15 cellular contexts compared by ENCODE assay signal in the genomic region with DNA sequence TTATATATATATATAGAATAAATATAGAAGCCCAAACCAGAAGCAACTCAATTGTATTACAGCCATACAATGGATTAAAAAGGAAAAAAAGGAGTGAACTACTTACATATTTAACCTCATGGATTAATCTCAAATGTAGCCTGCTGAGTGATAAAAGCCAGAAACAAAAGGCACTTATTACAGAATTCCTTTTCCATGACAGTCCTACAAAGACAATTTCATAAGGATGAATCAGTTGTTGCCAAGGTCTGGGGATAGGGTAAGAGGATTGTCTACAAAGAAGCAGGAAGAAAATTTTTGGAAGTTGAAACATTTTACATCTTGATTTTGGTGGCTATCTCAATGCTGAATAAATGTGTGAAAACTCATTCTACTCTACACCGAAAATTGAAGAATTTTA.
"Had no signal": no experiment of that assay in that cellular context is flagged by ENCODE, and none has a peak within 500 bp of the region (broad histone marks: within the 10 kb centered on the region; RNA-seq: fewer than 3 reads in every experiment).

No MANE protein-coding gene starts in this region.

- ATAC-seq: activated CD4-positive, CD25-positive, alpha-beta regulatory T cell treated with anti-CD3 and anti-CD28 coated beads, Interleukin-2, amount 50 U/mL, for 24 hours; stimulated activated naive B cell treated with anti-CD40 and anti-IgM and Interleukin-4, amounts not matched to agents 10 μg/mL and 1 μg/mL and 100 μg/mL, for 72 hours had no signal

- H3K9me3 ChIP-seq: esophagus muscularis mucosa, spleen, transverse colon had no signal

- H3K27ac ChIP-seq: esophagus muscularis mucosa, hepatocyte, neural progenitor cell, parathyroid adenoma, spleen, transverse colon had no signal

- H2AFZ ChIP-seq: hepatocyte, neural progenitor cell, parathyroid adenoma had no signal

- H3K9me3 Mint-ChIP-seq: activated naive CD4-positive, alpha-beta T cell treated with anti-CD3 and anti-CD28 coated beads, Interleukin-2, amount 10 ng/mL, durations not matched to agents 7 days and 5 days; T-helper 2 cell treated with Interferon-gamma antibody and Interleukin-4, amounts not matched to agents 5 μg/mL and 100 μg/mL, for 36 hours had no signal

- H3K79me2 ChIP-seq: hepatocyte, parathyroid adenoma had no signal

- H3K36me3 Mint-ChIP-seq: activated naive CD4-positive, alpha-beta T cell treated with anti-CD3 and anti-CD28 coated beads, Interleukin-2, amount 10 ng/mL, durations not matched to agents 7 days and 5 days; brain; neural progenitor cell; stimulated activated naive B cell treated with anti-CD40 and anti-IgM and Interleukin-4, amounts not matched to agents 10 μg/mL and 1 μg/mL and 100 μg/mL, for 72 hours had no signal

- H3K27ac Mint-ChIP-seq: activated naive CD4-positive, alpha-beta T cell treated with anti-CD3 and anti-CD28 coated beads, Interleukin-2, amount 10 ng/mL, durations not matched to agents 7 days and 5 days; activated T-helper 2 cell treated with anti-CD3 and anti-CD28 coated beads, Interferon-gamma antibody, Interleukin-2, Interleukin-4, amounts not matched to agents 10 μg/mL and 5 μg/mL and 100 μg/mL, durations not matched to agents 14 hours and 24 hours and 36 hours; brain; neural progenitor cell; stimulated activated naive B cell treated with anti-CD40 and anti-IgM and Interleukin-4, amounts not matched to agents 10 μg/mL and 1 μg/mL and 100 μg/mL, for 72 hours; T-helper 2 cell treated with Interferon-gamma antibody and Interleukin-4, amounts not matched to agents 5 μg/mL and 100 μg/mL, for 36 hours had no signal

- H3K4me1 ChIP-seq: esophagus muscularis mucosa, neural progenitor cell, spleen, transverse colon had no signal

- H3K4me3 ChIP-seq: esophagus muscularis mucosa, hepatocyte, neural progenitor cell, spleen, transverse colon had no signal

- H3K27me3 ChIP-seq: esophagus muscularis mucosa, hepatocyte, neural progenitor cell, spleen, transverse colon had no signal

- H3K27me3 Mint-ChIP-seq: activated naive CD4-positive, alpha-beta T cell treated with anti-CD3 and anti-CD28 coated beads, Interleukin-2, amount 10 ng/mL, durations not matched to agents 7 days and 5 days; stimulated activated naive B cell treated with anti-CD40 and anti-IgM and Interleukin-4, amounts not matched to agents 10 μg/mL and 1 μg/mL and 100 μg/mL, for 72 hours had no signal

- H3K4me1 Mint-ChIP-seq: activated naive CD4-positive, alpha-beta T cell treated with anti-CD3 and anti-CD28 coated beads, Interleukin-2, amount 10 ng/mL, durations not matched to agents 7 days and 5 days; brain; neural progenitor cell; stimulated activated naive B cell treated with anti-CD40 and anti-IgM and Interleukin-4, amounts not matched to agents 10 μg/mL and 1 μg/mL and 100 μg/mL, for 72 hours had no signal

- H3K4me2 ChIP-seq: hepatocyte, neural progenitor cell had no signal

- H3K4me3 Mint-ChIP-seq: activated naive CD4-positive, alpha-beta T cell treated with anti-CD3 and anti-CD28 coated beads, Interleukin-2, amount 10 ng/mL, durations not matched to agents 7 days and 5 days; brain; neural progenitor cell; stimulated activated naive B cell treated with anti-CD40 and anti-IgM and Interleukin-4, amounts not matched to agents 10 μg/mL and 1 μg/mL and 100 μg/mL, for 72 hours; T-helper 2 cell treated with Interferon-gamma antibody and Interleukin-4, amounts not matched to agents 5 μg/mL and 100 μg/mL, for 36 hours had no signal

- DNase-seq: activated naive CD4-positive, alpha-beta T cell treated with anti-CD3 and anti-CD28 coated beads, Interleukin-2, amount 10 ng/mL, durations not matched to agents 7 days and 5 days; cerebellar nuclear complex; spleen; stimulated activated CD4-positive, alpha-beta T cell treated with anti-CD3 and anti-CD28 coated beads, Interleukin-1b, Interleukin-23, amount 100 ng/mL, for 48 hours; stimulated activated naive B cell treated with anti-CD40 and anti-IgM and Interleukin-4, amounts not matched to agents 10 μg/mL and 1 μg/mL and 100 μg/mL, for 72 hours; substantia nigra; transverse colon had no signal

- H3K36me3 ChIP-seq: esophagus muscularis mucosa, neural progenitor cell, spleen, transverse colon had no signal
